ENCODE assay signal across 19 cellular contexts in the genomic region with DNA sequence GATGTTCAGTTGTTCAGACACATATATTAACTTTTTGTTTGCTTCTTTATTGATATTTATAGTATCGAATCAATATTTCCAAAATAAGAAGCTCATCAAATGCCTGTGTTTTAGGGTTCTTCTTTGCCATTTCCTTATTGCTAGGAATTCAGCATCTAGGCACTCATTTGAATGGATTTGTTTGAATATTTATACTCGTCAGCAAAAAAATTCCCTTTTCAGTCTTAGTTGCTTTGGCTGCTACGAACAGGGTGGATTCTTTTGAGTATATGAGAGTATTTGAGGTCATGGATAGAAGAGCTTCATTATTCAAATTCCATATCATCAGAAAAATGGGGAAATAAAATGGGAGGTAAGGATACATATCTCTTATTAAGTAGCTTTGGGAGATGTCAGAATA.
A peak's percentile ranks its signal among the peaks of the same experiment; 100 is the strongest.
DNase-seq lines count a peak whose midpoint lies in the region; ATAC-seq, FAIRE-seq and TF ChIP-seq lines count a peak whose summit lies in the region.
"Had no signal": no experiment of that assay in that cellular context is flagged by ENCODE, and none has a peak within 500 bp of the region (broad histone marks: within the 10 kb centered on the region; RNA-seq: fewer than 3 reads in every experiment).

No MANE protein-coding gene starts in this region.

- TF ChIP-seq CTCF in A549 (IDR thresholded peaks at IDR 0.05) (no peak), OCI-LY1 (IDR thresholded peaks at IDR 0.05; ENCODE audit: low read length) (no peak)

- H2AFZ ChIP-seq in OCI-LY1 (ENCODE audit: low read length) = no peak overlapping the region
- H2AFZ ChIP-seq in mesenchymal stem cell (ENCODE audit: low read depth, low read length) = no peak overlapping the region

- no peak for TF ChIP-seq EP300 in A549 (IDR thresholded peaks at IDR 0.05)

- H3K4me3 ChIP-seq in A549 (no peak overlapping the region), OCI-LY1 (ENCODE audit: low read depth, low read length, poor library complexity, severe bottlenecking) (no peak overlapping the region), mesenchymal stem cell (ENCODE audit: insufficient read depth in 1 of 2, low read depth in 1 of 2, low read length in 2 of 2) (no peak overlapping the region)
- no peak overlapping the region for H3K4me3 ChIP-seq in BLaER1 treated with 17β-estradiol and CSF1 and Interleukin-3, amounts not matched to agents 10 nM and 100 nM
- H3K4me3 ChIP-seq: BLaER1, HAP-1 had no signal

- H3K27me3 ChIP-seq in BLaER1 treated with 17β-estradiol and CSF1 and Interleukin-3, amounts not matched to agents 10 nM and 100 nM = no peaks in the 10 kb centered on the region
- no peaks in the 10 kb centered on the region for H3K27me3 ChIP-seq in OCI-LY1 (ENCODE audit: insufficient read depth, low read length)
- no peaks in the 10 kb centered on the region for H3K27me3 ChIP-seq in mesenchymal stem cell (ENCODE audit: control insufficient read depth in 1 of 2, insufficient read depth in 1 of 2, low read length in 2 of 2)
- H3K27me3 ChIP-seq: BLaER1 had no signal

- H3K18ac ChIP-seq in mesenchymal stem cell (ENCODE audit: low read depth in 1 of 2, low read length in 2 of 2) = no peak overlapping the region

- no peak for TF ChIP-seq RAD21 in A549 (conservative IDR thresholded peaks at IDR 0.05 in 1 of 2, IDR thresholded peaks at IDR 0.05 in 1 of 2)

- H3K9me3 ChIP-seq in A549 = no peaks in the 10 kb centered on the region
- H3K9me3 ChIP-seq in BLaER1 treated with 17β-estradiol and CSF1 and Interleukin-3, amounts not matched to agents 10 nM and 100 nM (replicated peaks in 1 of 11) = no peaks in the 10 kb centered on the region
- H3K9me3 ChIP-seq in OCI-LY1 (ENCODE audit: low read length) = no peaks in the 10 kb centered on the region
- H3K9me3 ChIP-seq in mesenchymal stem cell (ENCODE audit: control insufficient read depth, low read length) = no peaks in the 10 kb centered on the region
- H3K9me3 ChIP-seq: BLaER1, HAP-1 had no signal

- no peak overlapping the region for H2BK120ac ChIP-seq in mesenchymal stem cell (ENCODE audit: low read depth, low read length)

- DNase-seq in A549 (ENCODE audit: low read depth in 1 of 2, low spot score in 1 of 2) (no peak), mesenchymal stem cell (no peak)
- DNase-seq: Calu3; CD4-positive, alpha-beta T cell; CD8-positive, alpha-beta memory T cell; DMS53; DMS79 treated with DMSO at 0.1 percent for 48 hours; GF-D8; GOT3; HFFc6 had no signal

- H2BK15ac ChIP-seq in mesenchymal stem cell (ENCODE audit: low read depth, poor library complexity, severe bottlenecking) = no peak overlapping the region

- ATAC-seq in A549 = no peak
- ATAC-seq in HG03378 (IDR thresholded peaks at IDR 0.05; ENCODE audit: unreplicated experiment) = no peak
- ATAC-seq in GM21390 (IDR thresholded peaks at IDR 0.05; ENCODE audit: unreplicated experiment) = no peak

- no peak overlapping the region for H3K9ac ChIP-seq in BLaER1 treated with 17β-estradiol and CSF1 and Interleukin-3, amounts not matched to agents 10 nM and 100 nM
- H3K9ac ChIP-seq in OCI-LY1 (ENCODE audit: low read length) (no peak overlapping the region), mesenchymal stem cell (ENCODE audit: low read length) (no peak overlapping the region)
- H3K9ac ChIP-seq: BLaER1 had no signal

- no peaks in the 10 kb centered on the region for H3K9me2 ChIP-seq in OCI-LY1 (ENCODE audit: low read depth, low read length)

- no peak for TF ChIP-seq POLR2A in A549 (IDR thresholded peaks at IDR 0.05; ENCODE audit: low read length)

- H3K4me1 ChIP-seq in A549 = no peaks in the 10 kb centered on the region
- H3K4me1 ChIP-seq in BLaER1 treated with 17β-estradiol and CSF1 and Interleukin-3, amounts not matched to agents 10 nM and 100 nM = peaks cover 7 to 25% (median 19%) of the 10 kb centered on the region in 10 experiments; a peak in 16 of 20 replicates
- peaks cover 89% of the 10 kb centered on the region for H3K4me1 ChIP-seq in OCI-LY1 (ENCODE audit: insufficient read depth, low read length, severe bottlenecking)
- H3K4me1 ChIP-seq in mesenchymal stem cell (ENCODE audit: control insufficient read depth, insufficient read depth, low read depth, low read length) = no peaks in the 10 kb centered on the region
- H3K4me1 ChIP-seq: HAP-1 had no signal

- no peak overlapping the region for H2AK5ac ChIP-seq in mesenchymal stem cell (ENCODE audit: low read length, severe bottlenecking)

- H3K14ac ChIP-seq in mesenchymal stem cell (ENCODE audit: low read length in 2 of 2) = no peak overlapping the region

- H2BK12ac ChIP-seq in mesenchymal stem cell (ENCODE audit: low read length in 2 of 2) = no peak overlapping the region

- H3K4me2 ChIP-seq in A549 = no peak overlapping the region
- peak overlapping the region in 8 of 11 experiments; percentile 21 to 65 (median 54); a peak in 11 of 22 replicates for H3K4me2 ChIP-seq in BLaER1 treated with 17β-estradiol and CSF1 and Interleukin-3, amounts not matched to agents 10 nM and 100 nM
- H3K4me2 ChIP-seq in OCI-LY1 (ENCODE audit: low read length) = 0 out of 2 replicates have a peak overlapping the region, but pooled peaks have one; percentile 2
- H3K4me2 ChIP-seq in mesenchymal stem cell (ENCODE audit: low read length, poor library complexity, severe bottlenecking) = no peak overlapping the region

- WGBS in A549 (ENCODE audit: missing lambda C conversion rate) = 32% methylated on average over 3 of the region's 3 CpGs
- WGBS in mesenchymal stem cell = no CpG with 5 or more reads among the region's 3 CpGs

- no peaks in the 10 kb centered on the region for H3F3A ChIP-seq in OCI-LY1 (ENCODE audit: insufficient read depth, low read length)

- H3K27ac ChIP-seq in A549 (no peak overlapping the region), OCI-LY1 (ENCODE audit: low read depth, low read length, poor library complexity, severe bottlenecking) (no peak overlapping the region), mesenchymal stem cell (ENCODE audit: low read length, poor library complexity, severe bottlenecking) (no peak overlapping the region)
- peak overlapping the region in 2 of 11 experiments; percentile 5 to 32; a peak in 1 of 22 replicates for H3K27ac ChIP-seq in BLaER1 treated with 17β-estradiol and CSF1 and Interleukin-3, amounts not matched to agents 10 nM and 100 nM
- H3K27ac ChIP-seq: BLaER1 had no signal

- CTCF ChIA-PET in A549 (lab: Yijun Ruan, JAX) = no interaction called here

- H3K36me3 ChIP-seq in BLaER1 treated with 17β-estradiol and CSF1 and Interleukin-3, amounts not matched to agents 10 nM and 100 nM = no peaks in the 10 kb centered on the region
- H3K36me3 ChIP-seq in OCI-LY1 (ENCODE audit: insufficient read depth, low read length) (peaks cover 70% of the 10 kb centered on the region), mesenchymal stem cell (ENCODE audit: control insufficient read depth in 1 of 2, insufficient read depth in 2 of 2, low read depth in 1 of 2, low read length in 2 of 2) (no peaks in the 10 kb centered on the region)
- H3K36me3 ChIP-seq: BLaER1, HAP-1 had no signal

- no peak overlapping the region for H3K23ac ChIP-seq in mesenchymal stem cell (ENCODE audit: low read length in 2 of 2)

- H3K79me2 ChIP-seq in OCI-LY1 (ENCODE audit: insufficient read depth, low read length) = peaks cover 99% of the 10 kb centered on the region

- no peak overlapping the region for H4K91ac ChIP-seq in mesenchymal stem cell (ENCODE audit: low read length)

- no peak for FAIRE-seq in A549 (lab: Jason Lieb, UNC)
- FAIRE-seq: GM12891, GM18507, H54 had no signal

- POLR2A ChIA-PET in A549 (lab: Yijun Ruan, JAX) = no interaction called here

- H3K4ac ChIP-seq in mesenchymal stem cell (ENCODE audit: low read depth in 1 of 2, low read length in 2 of 2) = no peak overlapping the region

- H4K20me1 ChIP-seq in BLaER1 treated with 17β-estradiol and CSF1 and Interleukin-3, amounts not matched to agents 10 nM and 100 nM = no peaks in the 10 kb centered on the region
- no peaks in the 10 kb centered on the region for H4K20me1 ChIP-seq in OCI-LY1 (ENCODE audit: insufficient read depth, low read length)
- H4K20me1 ChIP-seq: BLaER1 had no signal

- H2BK5ac ChIP-seq in mesenchymal stem cell (ENCODE audit: low read depth, low read length, poor library complexity, severe bottlenecking) = no peak overlapping the region

- no peaks in the 10 kb centered on the region for H3K79me1 ChIP-seq in mesenchymal stem cell (replicated peaks; ENCODE audit: low read length, poor library complexity, severe bottlenecking)

- no peak overlapping the region for H4K8ac ChIP-seq in mesenchymal stem cell (ENCODE audit: low read length)

TF ChIP-seq in A549, 52 proteins besides CTCF, POLR2A, EP300 and RAD21:
- no peak for TF ChIP-seq ZFP36 (IDR thresholded peaks at IDR 0.05; ENCODE audit: borderline replicate concordance, partially characterized antibody)
- peak; percentile 73 for TF ChIP-seq MAFK (IDR thresholded peaks at IDR 0.05; ENCODE audit: partially characterized antibody)

Comparison
In these comparisons a context has a peak if more than half of its experiments do, and no peak if none do; other contexts are left out.
1. H3K4me2 ChIP-seq: peak in BLaER1 treated with 17β-estradiol and CSF1 and Interleukin-3, amounts not matched to agents 10 nM and 100 nM (8 of 11) and OCI-LY1 (single experiment); none in A549 (single experiment) and mesenchymal stem cell (single experiment).